Comparison of ENCODE assay signal across 1 cellular context in the genomic region with DNA sequence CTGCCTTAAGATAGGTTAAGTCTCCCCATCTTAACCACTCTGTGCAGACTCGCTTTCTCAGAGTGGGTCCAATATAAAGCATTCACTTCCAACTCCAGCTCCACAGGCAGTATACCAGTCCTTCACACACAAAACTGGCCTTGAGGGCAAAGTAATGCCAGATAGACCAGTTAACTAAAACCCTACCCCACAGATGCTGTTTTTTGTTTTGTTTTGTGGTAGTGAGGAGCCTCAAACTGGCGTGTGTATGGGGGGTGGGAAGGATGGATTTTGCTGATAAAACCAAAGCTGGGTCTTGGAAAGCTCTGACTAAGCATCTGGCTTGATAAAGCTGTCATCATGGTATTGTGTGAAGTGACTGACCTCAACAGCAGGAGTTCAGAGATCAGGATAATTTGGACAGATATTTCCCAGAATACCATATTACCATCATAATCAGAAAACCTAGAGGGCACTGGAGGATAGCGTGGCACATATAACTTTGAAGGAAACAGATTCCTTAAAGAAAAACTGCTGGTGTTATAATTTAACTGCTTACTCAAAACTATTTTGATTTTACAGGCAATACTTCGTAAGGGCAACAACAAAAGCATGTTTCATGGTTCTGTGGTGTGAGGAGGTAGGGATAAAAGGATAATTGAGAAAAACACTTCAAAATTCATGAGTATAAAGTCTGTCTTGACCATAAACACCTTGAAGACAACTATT.
TF ChIP-seq lines count a peak whose summit lies in the region.

No MANE protein-coding gene starts in this region.

TF ChIP-seq in K562, 482 proteins besides CTCF, POLR2A, EP300 and RAD21 (continued from another document and continues in another):
- TF ChIP-seq, protein P1, sequence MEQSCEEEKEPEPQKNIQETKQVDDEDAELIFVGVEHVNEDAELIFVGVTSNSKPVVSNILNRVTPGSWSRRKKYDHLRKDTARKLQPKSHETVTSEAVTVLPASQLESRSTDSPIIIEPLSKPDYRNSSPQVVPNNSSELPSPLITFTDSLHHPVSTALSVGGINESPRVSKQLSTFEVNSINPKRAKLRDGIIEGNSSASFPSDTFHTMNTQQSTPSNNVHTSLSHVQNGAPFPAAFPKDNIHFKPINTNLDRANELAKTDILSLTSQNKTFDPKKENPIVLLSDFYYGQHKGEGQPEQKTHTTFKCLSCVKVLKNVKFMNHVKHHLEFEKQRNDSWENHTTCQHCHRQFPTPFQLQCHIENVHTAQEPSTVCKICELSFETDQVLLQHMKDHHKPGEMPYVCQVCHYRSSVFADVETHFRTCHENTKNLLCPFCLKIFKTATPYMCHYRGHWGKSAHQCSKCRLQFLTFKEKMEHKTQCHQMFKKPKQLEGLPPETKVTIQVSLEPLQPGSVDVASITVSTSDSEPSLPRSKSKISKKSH (CRISPR knock-in tag; IDR thresholded peaks at IDR 0.05), result no peak
- TF ChIP-seq ARNT (IDR thresholded peaks at IDR 0.05), result peak; percentile 82 to 94
- TF ChIP-seq BCLAF1 (IDR thresholded peaks at IDR 0.05; ENCODE audit: borderline replicate concordance in 1 of 2, control insufficient read depth in 1 of 2, low read depth in 2 of 2, low read length in 1 of 2), result no peak
- TF ChIP-seq SMAD2 (IDR thresholded peaks at IDR 0.05; ENCODE audit: low read depth, low read length), result no peak
- no peak for TF ChIP-seq ZNF274 (IDR thresholded peaks at IDR 0.05; ENCODE audit: borderline replicate concordance, low read depth, low read length)
- no peak for TF ChIP-seq SIX5 (IDR thresholded peaks at IDR 0.05; ENCODE audit: borderline replicate concordance in 1 of 2, insufficient read depth in 1 of 2, low read depth in 1 of 2, low read length in 2 of 2)
- TF ChIP-seq DDX20 (tag; IDR thresholded peaks at IDR 0.05; ENCODE audit: low read depth), result 0 out of 2 replicates have a peak, but pooled peaks have one; percentile 42
- no peak for TF ChIP-seq NFXL1 (CRISPR knock-in tag; IDR thresholded peaks at IDR 0.05)
- TF ChIP-seq RNF2 (IDR thresholded peaks at IDR 0.05), result peak; percentile 88
- TF ChIP-seq CAMTA2 (CRISPR knock-in tag; conservative IDR thresholded peaks at IDR 0.05), result no peak
- peak; percentile 67 for TF ChIP-seq BHLHE40 (IDR thresholded peaks at IDR 0.05; ENCODE audit: low read length)
- TF ChIP-seq GMEB1 (CRISPR knock-in tag; IDR thresholded peaks at IDR 0.05), result 0 out of 2 replicates have a peak, but pooled peaks have one; percentile 31
- TF ChIP-seq BRCA1 (IDR thresholded peaks at IDR 0.05), result no peak
- TF ChIP-seq BRCA1 (CRISPR knock-in tag; IDR thresholded peaks at IDR 0.05), result no peak
- no peak for TF ChIP-seq CEBPB (tag; IDR thresholded peaks at IDR 0.05)
- no peak for TF ChIP-seq KLF10 (CRISPR knock-in tag; IDR thresholded peaks at IDR 0.05)
- peak; percentile 97 for TF ChIP-seq ARID1B (IDR thresholded peaks at IDR 0.05)
- TF ChIP-seq ZFPM2 (CRISPR knock-in tag; IDR thresholded peaks at IDR 0.05), result no peak
- no peak for TF ChIP-seq THRAP3 (IDR thresholded peaks at IDR 0.05; ENCODE audit: borderline replicate concordance)
- TF ChIP-seq, protein P2, sequence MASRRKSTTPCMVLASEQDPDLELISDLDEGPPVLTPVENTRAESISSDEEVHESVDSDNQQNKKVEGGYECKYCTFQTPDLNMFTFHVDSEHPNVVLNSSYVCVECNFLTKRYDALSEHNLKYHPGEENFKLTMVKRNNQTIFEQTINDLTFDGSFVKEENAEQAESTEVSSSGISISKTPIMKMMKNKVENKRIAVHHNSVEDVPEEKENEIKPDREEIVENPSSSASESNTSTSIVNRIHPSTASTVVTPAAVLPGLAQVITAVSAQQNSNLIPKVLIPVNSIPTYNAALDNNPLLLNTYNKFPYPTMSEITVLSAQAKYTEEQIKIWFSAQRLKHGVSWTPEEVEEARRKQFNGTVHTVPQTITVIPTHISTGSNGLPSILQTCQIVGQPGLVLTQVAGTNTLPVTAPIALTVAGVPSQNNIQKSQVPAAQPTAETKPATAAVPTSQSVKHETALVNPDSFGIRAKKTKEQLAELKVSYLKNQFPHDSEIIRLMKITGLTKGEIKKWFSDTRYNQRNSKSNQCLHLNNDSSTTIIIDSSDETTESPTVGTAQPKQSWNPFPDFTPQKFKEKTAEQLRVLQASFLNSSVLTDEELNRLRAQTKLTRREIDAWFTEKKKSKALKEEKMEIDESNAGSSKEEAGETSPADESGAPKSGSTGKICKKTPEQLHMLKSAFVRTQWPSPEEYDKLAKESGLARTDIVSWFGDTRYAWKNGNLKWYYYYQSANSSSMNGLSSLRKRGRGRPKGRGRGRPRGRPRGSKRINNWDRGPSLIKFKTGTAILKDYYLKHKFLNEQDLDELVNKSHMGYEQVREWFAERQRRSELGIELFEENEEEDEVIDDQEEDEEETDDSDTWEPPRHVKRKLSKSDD (conservative IDR thresholded peaks at IDR 0.05; ENCODE audit: low read length), result no peak
- TF ChIP-seq MCM5 (IDR thresholded peaks at IDR 0.05; ENCODE audit: low read depth), result no peak
- TF ChIP-seq SRSF1 (IDR thresholded peaks at IDR 0.05; ENCODE audit: low read depth, low read length), result no peak
- peak; percentile 12 for TF ChIP-seq FOS (IDR thresholded peaks at IDR 0.05; ENCODE audit: extremely low read depth, insufficient read length)
- peak; percentile 94 for TF ChIP-seq STAT5A (IDR thresholded peaks at IDR 0.05; ENCODE audit: borderline replicate concordance, low read length)
- TF ChIP-seq MTF1 (CRISPR knock-in tag; IDR thresholded peaks at IDR 0.05; ENCODE audit: borderline replicate concordance), result no peak
- TF ChIP-seq CBFA2T3 (IDR thresholded peaks at IDR 0.05), result peak; percentile 99
- no peak for TF ChIP-seq HNRNPUL1 (IDR thresholded peaks at IDR 0.05; ENCODE audit: low read length)
- 0 out of 2 replicates have a peak, but pooled peaks have one; percentile 67 for TF ChIP-seq ZNF76 (CRISPR knock-in tag; IDR thresholded peaks at IDR 0.05; ENCODE audit: borderline replicate concordance)
- TF ChIP-seq TRIM28 (IDR thresholded peaks at IDR 0.05), result peak; percentile 70; the same call in 1 of the 2 replicates
- no peak for TF ChIP-seq CBX1 (IDR thresholded peaks at IDR 0.05; ENCODE audit: low read depth)
- TF ChIP-seq BRD9 (IDR thresholded peaks at IDR 0.05; ENCODE audit: low read depth, partially characterized antibody), result no peak
- no peak for TF ChIP-seq NR0B1 (IDR thresholded peaks at IDR 0.05; ENCODE audit: partially characterized antibody)
- no peak for TF ChIP-seq ZNF184 (CRISPR knock-in tag; IDR thresholded peaks at IDR 0.05)
- peak; percentile 89 for TF ChIP-seq BCOR (IDR thresholded peaks at IDR 0.05)
- TF ChIP-seq, protein P3, sequence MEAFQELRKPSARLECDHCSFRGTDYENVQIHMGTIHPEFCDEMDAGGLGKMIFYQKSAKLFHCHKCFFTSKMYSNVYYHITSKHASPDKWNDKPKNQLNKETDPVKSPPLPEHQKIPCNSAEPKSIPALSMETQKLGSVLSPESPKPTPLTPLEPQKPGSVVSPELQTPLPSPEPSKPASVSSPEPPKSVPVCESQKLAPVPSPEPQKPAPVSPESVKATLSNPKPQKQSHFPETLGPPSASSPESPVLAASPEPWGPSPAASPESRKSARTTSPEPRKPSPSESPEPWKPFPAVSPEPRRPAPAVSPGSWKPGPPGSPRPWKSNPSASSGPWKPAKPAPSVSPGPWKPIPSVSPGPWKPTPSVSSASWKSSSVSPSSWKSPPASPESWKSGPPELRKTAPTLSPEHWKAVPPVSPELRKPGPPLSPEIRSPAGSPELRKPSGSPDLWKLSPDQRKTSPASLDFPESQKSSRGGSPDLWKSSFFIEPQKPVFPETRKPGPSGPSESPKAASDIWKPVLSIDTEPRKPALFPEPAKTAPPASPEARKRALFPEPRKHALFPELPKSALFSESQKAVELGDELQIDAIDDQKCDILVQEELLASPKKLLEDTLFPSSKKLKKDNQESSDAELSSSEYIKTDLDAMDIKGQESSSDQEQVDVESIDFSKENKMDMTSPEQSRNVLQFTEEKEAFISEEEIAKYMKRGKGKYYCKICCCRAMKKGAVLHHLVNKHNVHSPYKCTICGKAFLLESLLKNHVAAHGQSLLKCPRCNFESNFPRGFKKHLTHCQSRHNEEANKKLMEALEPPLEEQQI (IDR thresholded peaks at IDR 0.05), result peak; percentile 88
- TF ChIP-seq U2AF1 (optimal IDR thresholded peaks at IDR 0.05; ENCODE audit: low read depth, low read length), result no peak
- TF ChIP-seq LEF1 (IDR thresholded peaks at IDR 0.05), result peak; percentile 94
- TF ChIP-seq RBM15 (IDR thresholded peaks at IDR 0.05; ENCODE audit: insufficient read depth, low read length), result no peak
- TF ChIP-seq TAF7 (tag; IDR thresholded peaks at IDR 0.05), result no peak
- TF ChIP-seq CBX3 (IDR thresholded peaks at IDR 0.05; ENCODE audit: borderline replicate concordance in 1 of 2, low read length in 2 of 2), result peak in 1 of 2 experiments; percentile 60; a peak in 1 of 3 replicates
- TF ChIP-seq ZNF408 (CRISPR knock-in tag; IDR thresholded peaks at IDR 0.05; ENCODE audit: low read depth), result no peak
